Comparison of ENCODE assay signal across 20 cellular contexts in the genomic region with DNA sequence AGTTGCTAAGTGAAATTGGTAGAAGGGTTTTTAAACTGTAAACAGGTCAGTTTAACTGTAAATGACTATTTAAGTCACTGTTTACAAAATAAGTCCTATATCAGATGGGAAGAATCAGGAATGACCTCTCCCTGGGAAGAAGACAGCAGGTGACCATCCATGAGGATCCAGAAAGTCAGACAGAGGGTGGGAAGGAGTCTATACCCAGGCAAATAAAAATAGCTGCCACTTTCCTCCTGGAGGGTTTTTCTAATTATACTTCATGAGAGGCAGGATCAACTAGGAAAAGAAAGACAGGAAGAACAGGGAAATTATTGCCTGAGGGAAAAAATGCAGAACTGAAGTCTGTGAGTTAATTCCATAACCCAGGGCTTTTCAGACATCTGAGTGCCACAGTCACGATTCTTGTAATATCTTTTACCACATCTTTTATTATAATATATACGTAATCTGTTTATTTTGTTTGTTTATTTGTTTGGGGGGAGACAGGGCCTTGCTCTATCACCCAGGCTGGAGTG. TPM values are rescaled to one million over a fixed set of nuclear protein-coding genes. Genes with fewer than 3 reads are reported as not detected.
A peak's percentile ranks its signal among the peaks of the same experiment; 100 is the strongest.
DNase-seq lines count a peak whose midpoint lies in the region; ATAC-seq and TF ChIP-seq lines count a peak whose summit lies in the region.
"Had no signal": no experiment of that assay in that cellular context is flagged by ENCODE, and none has a peak within 500 bp of the region (broad histone marks: within the 10 kb centered on the region; RNA-seq: fewer than 3 reads in every experiment).

No MANE protein-coding gene starts in this region.

- no peaks in the 10 kb centered on the region for H3K9me3 ChIP-seq in DND-41 (ENCODE audit: insufficient read depth, low read length, severe bottlenecking)
- H3K9me3 ChIP-seq in H9 (ENCODE audit: control insufficient read depth, low read depth, low read length) = no peaks in the 10 kb centered on the region

- H3K4me2 ChIP-seq in DND-41 (ENCODE audit: insufficient read depth, low read length) = peak overlapping the region; percentile 28; the same call in 1 of the 2 replicates
- H3K4me2 ChIP-seq in H9 (ENCODE audit: insufficient read depth, insufficient read length, low read length) = no peak overlapping the region

- no peak overlapping the region for H2BK20ac ChIP-seq in H9 (ENCODE audit: low read depth, low read length, poor library complexity, severe bottlenecking)

- H3K14ac ChIP-seq in H9 (ENCODE audit: insufficient read depth, low read length) = no peak overlapping the region; the same call in 1 of the 2 replicates

- H3K4me1 Mint-ChIP-seq in H9 (peaks cover 60 to 65% of the 10 kb centered on the region in 2 experiments), nephron progenitor cell (peaks cover 38% of the 10 kb centered on the region)
- H3K4me1 Mint-ChIP-seq in stimulated activated effector memory CD8-positive, alpha-beta T cell treated with anti-CD3 and anti-CD28 coated beads, Interleukin-12 subunit alpha, Interleukin-12 subunit beta, amount 100 ng/mL, for 72 hours = no peaks in the 10 kb centered on the region

- H4K5ac ChIP-seq in H9 (ENCODE audit: insufficient read length, low read depth, low read length) = no peak overlapping the region

- peak overlapping the region; percentile 82 for H3K27ac ChIP-seq in DND-41 (ENCODE audit: low read length)
- peak overlapping the region; percentile 88 for H3K27ac ChIP-seq in H9 (ENCODE audit: insufficient read length, low read depth, low read length)
- peak overlapping the region; percentile 69 for H3K27ac ChIP-seq in VCaP
- no peak overlapping the region for H3K27ac ChIP-seq in caudate nucleus (ENCODE audit: low read depth, low read length)
- H3K27ac ChIP-seq: C4-2B had no signal

- no peak overlapping the region for H3K18ac ChIP-seq in H9 (ENCODE audit: insufficient read length, low read depth, low read length)

- peaks cover 95% of the 10 kb centered on the region for H3K4me1 ChIP-seq in DND-41 (ENCODE audit: insufficient read depth, low read length)
- peaks cover 12% of the 10 kb centered on the region; the same call in 1 of the 2 replicates for H3K4me1 ChIP-seq in H9 (ENCODE audit: insufficient read depth, low read length)

- H3K9me3 Mint-ChIP-seq in H9 (no peaks in the 10 kb centered on the region), nephron progenitor cell (no peaks in the 10 kb centered on the region)
- H3K9me3 Mint-ChIP-seq in stimulated activated effector memory CD8-positive, alpha-beta T cell treated with anti-CD3 and anti-CD28 coated beads, Interleukin-12 subunit alpha, Interleukin-12 subunit beta, amount 100 ng/mL, for 72 hours = no peaks in the 10 kb centered on the region

- H3K27ac Mint-ChIP-seq in H9 (peak overlapping the region in 2 of 3 experiments; percentile 92 to 96; a peak in 5 of 7 replicates), nephron progenitor cell (peak overlapping the region; percentile 47)
- H3K27ac Mint-ChIP-seq in stimulated activated effector memory CD8-positive, alpha-beta T cell treated with anti-CD3 and anti-CD28 coated beads, Interleukin-12 subunit alpha, Interleukin-12 subunit beta, amount 100 ng/mL, for 72 hours = no peak overlapping the region

- H3K9ac ChIP-seq in DND-41 (ENCODE audit: low read depth, low read length) (peak overlapping the region; percentile 19; the same call in 1 of the 2 replicates), H9 (ENCODE audit: extremely low read depth, insufficient read length, low read length) (no peak overlapping the region)

- no peaks in the 10 kb centered on the region for H3K79me1 ChIP-seq in H9 (ENCODE audit: insufficient read depth, low read depth, low read length, poor library complexity, severe bottlenecking)

- DNase-seq in DND-41 (no peak), H9 (no peak), nephron progenitor cell (no peak), caudate nucleus (lab: John Stamatoyannopoulos, UW) (no peak), NCI-H1048 (lab: John Stamatoyannopoulos, UW) (no peak)
- DNase-seq in stimulated activated effector memory CD8-positive, alpha-beta T cell treated with anti-CD3 and anti-CD28 coated beads, Interleukin-12 subunit alpha, Interleukin-12 subunit beta, amount 100 ng/mL, for 72 hours (ENCODE audit: low spot score in 2 of 2) = no peak
- DNase-seq: DMS79 treated with DMSO at 0.1 percent for 48 hours, GOT3, Karpas-422, NCI-H1092, NCI-H1436 treated with DMSO at 0.1 percent for 48 hours, NCI-H2029, NCI-H446 treated with DMSO at 0.1 percent for 48 hours, NCI-H69, SW 1271 had no signal

- H3K56ac ChIP-seq in H9 (ENCODE audit: insufficient read length, low read depth, low read length) = no peak overlapping the region

- H4K20me1 ChIP-seq in DND-41 (ENCODE audit: insufficient read depth, low read length) (no peaks in the 10 kb centered on the region), H9 (ENCODE audit: control insufficient read depth, insufficient read depth, insufficient read length) (no peaks in the 10 kb centered on the region)

- H4K91ac ChIP-seq in H9 (ENCODE audit: insufficient read length, low read depth, low read length) = no peak overlapping the region

- H3K4ac ChIP-seq in H9 (ENCODE audit: low read depth, low read length) = no peak overlapping the region

- no peak overlapping the region for H3T11ph ChIP-seq in H9 (ENCODE audit: low read length)

- no peaks in the 10 kb centered on the region for H3K27me3 ChIP-seq in DND-41 (ENCODE audit: insufficient read depth, low read length, poor library complexity)
- no peaks in the 10 kb centered on the region for H3K27me3 ChIP-seq in H9 (ENCODE audit: insufficient read depth, low read length)

- H3K4me3 Mint-ChIP-seq in H9 (no peak overlapping the region; a peak in 1 of 5 replicates), nephron progenitor cell (no peak overlapping the region)
- no peak overlapping the region for H3K4me3 Mint-ChIP-seq in stimulated activated effector memory CD8-positive, alpha-beta T cell treated with anti-CD3 and anti-CD28 coated beads, Interleukin-12 subunit alpha, Interleukin-12 subunit beta, amount 100 ng/mL, for 72 hours

- WGBS in H9 (ENCODE audit: extremely low coverage, insufficient read length, low lambda C conversion rate) = no CpG with 5 or more reads among the region's 2 CpGs

- no peak overlapping the region for H2BK12ac ChIP-seq in H9 (ENCODE audit: insufficient read length, low read depth, low read length)

- H2BK15ac ChIP-seq in H9 (ENCODE audit: low read depth, low read length) = no peak overlapping the region

- ATAC-seq in DND-41 (ENCODE audit: insufficient read depth, low read depth) = no peak
- ATAC-seq in stimulated activated effector memory CD8-positive, alpha-beta T cell treated with anti-CD3 and anti-CD28 coated beads, Interleukin-12 subunit alpha, Interleukin-12 subunit beta, amount 100 ng/mL, for 72 hours = no peak
- ATAC-seq: Panc1 had no signal

- H3K4me3 ChIP-seq in DND-41 (ENCODE audit: low read depth in 1 of 2, low read length in 2 of 2) = no peak overlapping the region

- TF ChIP-seq CTCF in DND-41 (IDR thresholded peaks at IDR 0.05; ENCODE audit: borderline replicate concordance, extremely low read depth, low read length, poor library complexity, severe bottlenecking) = no peak
- no peak for TF ChIP-seq CTCF in H9 (conservative IDR thresholded peaks at IDR 0.05)
- TF ChIP-seq CTCF in VCaP (conservative IDR thresholded peaks at IDR 0.05) = no peak
- no peak for TF ChIP-seq CTCF in nephron progenitor cell (IDR thresholded peaks at IDR 0.05)

- H3K79me2 ChIP-seq in DND-41 (ENCODE audit: insufficient read depth, low read length) (peaks cover 87% of the 10 kb centered on the region), H9 (ENCODE audit: insufficient read depth, low read length) (no peaks in the 10 kb centered on the region)

- H4K8ac ChIP-seq in H9 (replicated peaks; ENCODE audit: insufficient read length, low read depth, low read length) = no peak overlapping the region

- H3K36me3 Mint-ChIP-seq in H9 (ENCODE audit: insufficient read depth in 1 of 3, low read depth in 3 of 3) = no peaks in the 10 kb centered on the region
- H3K36me3 Mint-ChIP-seq in nephron progenitor cell (ENCODE audit: low read depth) = no peaks in the 10 kb centered on the region
- no peaks in the 10 kb centered on the region for H3K36me3 Mint-ChIP-seq in stimulated activated effector memory CD8-positive, alpha-beta T cell treated with anti-CD3 and anti-CD28 coated beads, Interleukin-12 subunit alpha, Interleukin-12 subunit beta, amount 100 ng/mL, for 72 hours

- no peaks in the 10 kb centered on the region for H3K23me2 ChIP-seq in H9 (ENCODE audit: insufficient read length, low read depth, low read length, poor library complexity, severe bottlenecking)

- no peak overlapping the region for H2AK5ac ChIP-seq in H9 (ENCODE audit: insufficient read length, low read length)

- H3K27me3 Mint-ChIP-seq in H9 (ENCODE audit: low read depth) (no peaks in the 10 kb centered on the region), nephron progenitor cell (ENCODE audit: low read depth, poor library complexity) (no peaks in the 10 kb centered on the region)

- no peak overlapping the region for H3K23ac ChIP-seq in H9 (ENCODE audit: insufficient read length, low read depth, low read length)

- H3K36me3 ChIP-seq in DND-41 (ENCODE audit: insufficient read depth, low read length) = peaks cover 20% of the 10 kb centered on the region

- H2AFZ ChIP-seq in DND-41 (ENCODE audit: low read depth, low read length) (no peak overlapping the region), H9 (ENCODE audit: low read length) (no peak overlapping the region)

- no peak overlapping the region for H2BK5ac ChIP-seq in H9 (ENCODE audit: insufficient read length, low read length)

- H2BK120ac ChIP-seq in H9 (ENCODE audit: low read depth, low read length, poor library complexity, severe bottlenecking) = no peak overlapping the region

RNA-seq across cellular contexts. Expression of a gene that starts 7.0 kb away (rescaled TPM):
- total RNA-seq in H9 (2021) = not detected in 2 replicates
- total RNA-seq: MCF 10A, SK-MEL-5 had no signal

RNA-seq across cellular contexts. Expression of a gene that starts 39.9 kb away (rescaled TPM):
- not detected in 2 replicates for total RNA-seq in H9 (2021)
- total RNA-seq: SK-MEL-5 had no signal

RNA-seq across cellular contexts. Expression of a gene that starts 47.6 kb away (rescaled TPM):
- not detected in 2 replicates for total RNA-seq in H9 (2021)
- total RNA-seq: MCF 10A, SK-MEL-5 had no signal
